ENCODE assay signal across 8 cellular contexts in genomic region chrX:73943900-73944581, GRCh38.
DNase-seq lines count a peak whose midpoint lies in the region; ATAC-seq lines count a peak whose summit lies in the region.

No MANE protein-coding gene starts in this region.

- H3K4me3 ChIP-seq in mucosa of stomach (ENCODE audit: low read length): peak overlapping the region; percentile 95

- peak overlapping the region; percentile 89 for H3K9ac ChIP-seq in mucosa of stomach (ENCODE audit: low read length)

- H3K9me3 ChIP-seq in mucosa of stomach (ENCODE audit: control insufficient read depth, low read length): no peaks in the 10 kb centered on the region

- peaks cover 6% of the 10 kb centered on the region for H3K4me1 ChIP-seq in mucosa of stomach (ENCODE audit: control insufficient read depth, insufficient read depth, low read length)

- H3K36me3 ChIP-seq in mucosa of stomach (ENCODE audit: control insufficient read depth, insufficient read depth, low read length): no peaks in the 10 kb centered on the region

- ATAC-seq in GM21528 (IDR thresholded peaks at IDR 0.05; ENCODE audit: low FRiP score, unreplicated experiment): peak; percentile 96
- ATAC-seq in esophagus mucosa: peak; percentile 100

- no peaks in the 10 kb centered on the region for H3K27me3 ChIP-seq in mucosa of stomach (ENCODE audit: control insufficient read depth, insufficient read depth, low read length)

- DNase-seq in DMS114 treated with DMSO at 0.1 percent for 48 hours (lab: John Stamatoyannopoulos, UW; ENCODE audit: unreplicated experiment) (peak; percentile 62), HuH-7.5 (ENCODE audit: low spot score) (peak; percentile 73), OCI-M1 (lab: John Stamatoyannopoulos, UW) (peak; percentile 92)
- peak; percentile 93 for DNase-seq in activated T-cell treated with anti-CD3 and anti-CD28 coated beads, Interleukin-2, amount 50 U/mL, for 1 hour
- peak; percentile 65 to 82 for DNase-seq in stimulated activated CD8-positive, alpha-beta memory T cell treated with anti-CD3 and anti-CD28 coated beads, Interleukin-7, amount 100 ng/mL, for 1 hour (ENCODE audit: low read depth in 2 of 2)

Comparison
In these comparisons a context has a peak if more than half of its experiments do, and no peak if none do; other contexts are left out.
1. Peak in every context shown above with its lines: DNase-seq, ATAC-seq and H3K4me3 ChIP-seq.